14 cellular contexts compared by ENCODE assay signal in the genomic region with DNA sequence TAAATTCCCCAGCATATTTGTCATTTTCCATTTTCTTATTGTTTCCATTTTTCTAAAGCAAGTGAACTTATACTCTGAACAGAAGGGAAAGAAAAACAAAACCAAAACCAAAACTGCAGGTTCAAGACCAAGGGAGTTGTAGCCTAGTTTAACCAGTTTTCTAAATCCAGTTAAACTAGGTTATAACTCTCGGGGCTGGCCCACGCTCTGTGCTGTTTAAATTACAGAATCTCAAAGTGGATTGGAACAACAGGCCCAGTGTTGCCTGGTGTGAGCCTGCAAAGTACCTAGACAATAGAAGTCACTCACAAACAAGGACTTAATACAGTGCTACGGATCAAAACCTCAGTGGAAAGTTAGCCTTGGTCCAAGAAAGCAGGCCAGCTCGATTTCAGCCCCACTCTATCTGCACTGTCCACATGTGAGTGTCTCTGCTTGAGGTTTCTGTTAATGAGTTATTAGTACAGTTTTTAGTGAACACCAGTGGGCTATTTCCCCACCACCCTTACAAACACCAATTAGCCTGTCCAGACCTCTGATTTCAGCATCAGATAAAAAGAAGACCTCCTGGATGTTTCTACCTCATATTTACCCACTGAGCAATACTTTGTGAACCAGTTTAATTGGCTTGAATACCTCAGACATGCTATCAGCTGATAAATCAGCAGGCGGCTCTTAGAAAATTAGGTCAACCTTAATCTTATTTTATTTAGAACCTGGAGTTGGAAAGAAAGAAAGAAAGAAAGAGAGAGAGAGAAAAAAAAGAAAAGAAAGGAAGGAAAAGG.
DNase-seq lines count a peak whose midpoint lies in the region; ATAC-seq and TF ChIP-seq lines count a peak whose summit lies in the region.
"Had no signal": no experiment of that assay in that cellular context is flagged by ENCODE, and none has a peak within 500 bp of the region (broad histone marks: within the 10 kb centered on the region; RNA-seq: fewer than 3 reads in every experiment).

No MANE protein-coding gene starts in this region.

- H3K9me3 ChIP-seq in right atrium auricular region = no peaks in the 10 kb centered on the region

- no peak for TF ChIP-seq CTCF in right atrium auricular region (IDR thresholded peaks at IDR 0.05)

- H3K27ac ChIP-seq in right atrium auricular region = no peak overlapping the region
- H3K27ac ChIP-seq: PC-9 had no signal

- intact Hi-C loops in sciatic nerve (cut with DNase I) = loop anchor here (5.0 kb wide), 1 partner anchor 1094 kb away; no protein-coding TSS in a partner anchor

- no peaks in the 10 kb centered on the region for H3K4me1 ChIP-seq in right atrium auricular region

- ATAC-seq in sciatic nerve = peak; percentile 48
- no peak for ATAC-seq in GM21619 (IDR thresholded peaks at IDR 0.05; ENCODE audit: unreplicated experiment)
- ATAC-seq: WTC11 had no signal

- DNase-seq in EL = peak; percentile 16
- DNase-seq in astrocyte of the hippocampus (ENCODE audit: low read depth, low spot score) = peak; percentile 58
- peak; percentile 8 for DNase-seq in medulla oblongata (ENCODE audit: extremely low spot score)
- DNase-seq in sciatic nerve (ENCODE audit: low spot score) = no peak
- DNase-seq in right atrium auricular region (ENCODE audit: low spot score) = no peak
- no peak for DNase-seq in DMS79 treated with DMSO at 0.1 percent for 48 hours (lab: John Stamatoyannopoulos, UW)
- DNase-seq in T-helper 9 cell = no peak
- DNase-seq: activated gamma-delta T cell treated with Interleukin-2 at 50 U/mL for 16 hours, GDM1, NCI-H1694, NCI-H510A treated with DMSO at 0.1 percent for 48 hours, PC-9 had no signal

- no peak overlapping the region for H3K4me3 ChIP-seq in right atrium auricular region
- H3K4me3 ChIP-seq: PC-9 had no signal

- H3K36me3 ChIP-seq in right atrium auricular region = no peaks in the 10 kb centered on the region

- no peaks in the 10 kb centered on the region for H3K27me3 ChIP-seq in right atrium auricular region

Comparison
In these comparisons a context has a peak if more than half of its experiments do, and no peak if none do; other contexts are left out.
1. DNase-seq: peak in EL (single experiment), astrocyte of the hippocampus (single experiment) and medulla oblongata (single experiment); none in sciatic nerve (single experiment), right atrium auricular region (single experiment), DMS79 treated with DMSO at 0.1 percent for 48 hours (single experiment) and T-helper 9 cell (single experiment).